Comparison of ENCODE assay signal across 8 cellular contexts in genomic region chr9:99140685-99141314, GRCh38. TPM values are rescaled to one million over a fixed set of nuclear protein-coding genes. Genes with fewer than 3 reads are reported as not detected.
DNase-seq lines count a peak whose midpoint lies in the region; ATAC-seq and TF ChIP-seq lines count a peak whose summit lies in the region.

No MANE protein-coding gene starts in this region.

- H3K36me3 Mint-ChIP-seq in chondrocyte (ENCODE audit: low read depth), result peaks cover 34% of the 10 kb centered on the region

- no peak overlapping the region for H2BK15ac ChIP-seq in IMR-90 (ENCODE audit: low read depth, low read length)

- no peak overlapping the region for H3K18ac ChIP-seq in IMR-90 (ENCODE audit: low read depth, low read length)

- no peak overlapping the region for H4K5ac ChIP-seq in IMR-90 (ENCODE audit: low read depth, low read length)

- H3K56ac ChIP-seq in IMR-90 (ENCODE audit: extremely low read depth, insufficient read depth, low read length), result no peak overlapping the region

- BruUV-seq in IMR-90 (replicated peaks; lab: Mats Ljungman, UMichigan), result no TSS peak

- in situ Hi-C loops in IMR-90 (cut with MboI; ENCODE audit: low sequenced_read_pairs), result no loop called here

- H4K91ac ChIP-seq in IMR-90 (ENCODE audit: insufficient read depth, low read depth, low read length), result no peak overlapping the region

- no peaks in the 10 kb centered on the region for H3K9me3 ChIP-seq in IMR-90 (ENCODE audit: control insufficient read depth, insufficient read depth, low read length)

- dilution Hi-C loops in IMR-90 (cut with HindIII; ENCODE audit: low sequenced_read_pairs, unreplicated experiment), result loop anchor here (25.0 kb wide), 1 partner anchor 303 kb away; no protein-coding TSS in a partner anchor

- intact Hi-C loops in IMR-90 (cut with micrococcal nuclease), result loop anchor here (1.0 kb wide), 4 partner anchors 140 to 292 kb away; no protein-coding TSS in a partner anchor

- no peak overlapping the region for H2AK9ac ChIP-seq in IMR-90 (replicated peaks; ENCODE audit: low read depth, low read length, poor library complexity)

- POLR2A ChIA-PET in BJ (lab: Charles Lee), result no interaction called here
- POLR2A ChIA-PET in IMR-90 (lab: Charles Lee; ENCODE audit: unreplicated experiment), result no interaction called here

- no peak overlapping the region for H2BK120ac ChIP-seq in IMR-90 (ENCODE audit: low read depth, low read length)

- no peak overlapping the region for H2BK5ac ChIP-seq in IMR-90 (ENCODE audit: low read depth, low read length, poor library complexity, severe bottlenecking)

- ATAC-seq in GM18861 (IDR thresholded peaks at IDR 0.05; ENCODE audit: unreplicated experiment), result peak; percentile 54
- peak; percentile 90 for ATAC-seq in IMR-90 (ENCODE audit: low read depth)
- peak; percentile 81 for ATAC-seq in left lobe of liver

- H3K4me3 ChIP-seq in BJ (ENCODE audit: low read depth, low read length) (no peak overlapping the region), IMR-90 (ENCODE audit: insufficient read depth, low read depth, low read length) (no peak overlapping the region)

- no peak overlapping the region for H3K4me3 Mint-ChIP-seq in chondrocyte (ENCODE audit: unreplicated experiment)

- H3K36me3 ChIP-seq in BJ (ENCODE audit: control insufficient read depth, insufficient read depth, low read length) (peaks cover 9% of the 10 kb centered on the region; the same call in 1 of the 2 replicates), IMR-90 (ENCODE audit: control insufficient read depth, insufficient read depth, low read length) (peaks cover 42% of the 10 kb centered on the region)

- H2BK20ac ChIP-seq in IMR-90 (ENCODE audit: low read depth, low read length), result no peak overlapping the region

- H3K27me3 ChIP-seq in BJ (ENCODE audit: control insufficient read depth, insufficient read depth, low read length) (no peaks in the 10 kb centered on the region), IMR-90 (ENCODE audit: control insufficient read depth, insufficient read depth, low read length) (no peaks in the 10 kb centered on the region)

- no peaks in the 10 kb centered on the region; the same call in 1 of the 2 replicates for H4K20me1 ChIP-seq in IMR-90 (ENCODE audit: insufficient read depth, low read length)

- H3K79me1 ChIP-seq in IMR-90 (ENCODE audit: low read depth in 1 of 2, low read length in 2 of 2), result peaks cover 28 to 39% of the 10 kb centered on the region in 2 experiments

- H3K4me2 ChIP-seq in IMR-90 (ENCODE audit: low read depth, low read length), result no peak overlapping the region

- H4K8ac ChIP-seq in IMR-90 (ENCODE audit: low read depth in 2 of 2, low read length in 2 of 2), result no peak overlapping the region

- TF ChIP-seq POLR2A in IMR-90 (IDR thresholded peaks at IDR 0.05; ENCODE audit: low read depth, low read length), result no peak

- H2AFZ ChIP-seq in IMR-90 (replicated peaks; ENCODE audit: low read length, poor library complexity), result no peak overlapping the region

- no peak overlapping the region for H3K9ac ChIP-seq in IMR-90 (ENCODE audit: low read depth, low read length)

- H3K4ac ChIP-seq in IMR-90 (ENCODE audit: low read depth, low read length), result no peak overlapping the region

- TF ChIP-seq RAD21 in IMR-90 (IDR thresholded peaks at IDR 0.05; ENCODE audit: low read length), result peak; percentile 95

- no peaks in the 10 kb centered on the region for H3K27me3 Mint-ChIP-seq in chondrocyte (ENCODE audit: low read depth)

- DNase-seq in BJ (ENCODE audit: low read depth) (no peak), IMR-90 (peak; percentile 67), UCSD-AML1 (lab: John Stamatoyannopoulos, UW; ENCODE audit: unreplicated experiment) (peak; percentile 21), chondrocyte (ENCODE audit: low spot score) (no peak), left lobe of liver (ENCODE audit: low spot score) (no peak), SKM-1 treated with dmso at 0.1 percent for 144 hours (lab: John Stamatoyannopoulos, UW; ENCODE audit: unreplicated experiment) (no peak)
- peak; percentile 11 for DNase-seq in stimulated activated CD8-positive, alpha-beta memory T cell treated with anti-CD3 and anti-CD28 coated beads, Interleukin-12 subunit alpha, Interleukin-12 subunit beta, amount 100 ng/mL, for 4 hours (ENCODE audit: low read depth)

- TF ChIP-seq CTCF in BJ (IDR thresholded peaks at IDR 0.05; ENCODE audit: insufficient read depth, low read depth, low read length) (peak; percentile 89), IMR-90 (conservative IDR thresholded peaks at IDR 0.05; ENCODE audit: low read depth, low read length) (peak; percentile 86), chondrocyte (IDR thresholded peaks at IDR 0.05) (peak; percentile 90)

- H3K27ac Mint-ChIP-seq in chondrocyte (ENCODE audit: unreplicated experiment), result no peak overlapping the region

- WGBS in IMR-90 (ENCODE audit: extremely low coverage in 2 of 2, insufficient read length in 1 of 2), 2 experiments, result no CpG with 5 or more reads among the region's 2 CpGs

- peaks cover 14% of the 10 kb centered on the region for H3K4me1 Mint-ChIP-seq in chondrocyte (ENCODE audit: low read depth)

- H3K9me3 Mint-ChIP-seq in chondrocyte (ENCODE audit: low read depth), result no peaks in the 10 kb centered on the region

- CTCF ChIA-PET in BJ (lab: Yijun Ruan, JAX), result interaction anchor here (0.8 to 6.8 kb wide), 13 partner anchors 9 to 291 kb away, joined by 3 to 78 read pairs (median 5); no protein-coding TSS in a partner anchor
- CTCF ChIA-PET in IMR-90 (lab: Yijun Ruan, JAX), result interaction anchor here (0.6 to 1.6 kb wide), 24 partner anchors 10 to 294 kb away, joined by 3 to 17 read pairs (median 4); no protein-coding TSS in a partner anchor

- no peak overlapping the region for H3K23ac ChIP-seq in IMR-90 (ENCODE audit: low read depth, low read length)

- H3K4me1 ChIP-seq in IMR-90 (ENCODE audit: control insufficient read depth, insufficient read depth, low read length), result no peaks in the 10 kb centered on the region

- no peaks in the 10 kb centered on the region for H3K9me1 ChIP-seq in IMR-90 (ENCODE audit: insufficient read depth, low read length)

- H3K27ac ChIP-seq in IMR-90 (ENCODE audit: insufficient read depth, low read length), result no peak overlapping the region

- 0 out of 2 replicates have a peak overlapping the region, but pooled peaks have one; percentile 16 for H3K14ac ChIP-seq in IMR-90 (replicated peaks; ENCODE audit: low read depth, low read length)

- no peak overlapping the region for H2AK5ac ChIP-seq in IMR-90 (ENCODE audit: low read depth, low read length)

TF ChIP-seq in IMR-90, 13 proteins besides CTCF, POLR2A, EP300 and RAD21:
- TF ChIP-seq SMC3 (IDR thresholded peaks at IDR 0.05; ENCODE audit: low read depth, low read length) (peak; percentile 96), NFE2L2 (IDR thresholded peaks at IDR 0.05; ENCODE audit: low read depth, low read length) (no peak)
TF ChIP-seq in IMR-90: peak in this region for 1.

RNA-seq across cellular contexts. Expression of gene TGFBR1, which starts 35.9 kb away (rescaled TPM):
- polyA plus RNA-seq in BJ (2011; rRNA removed) (73.5 and 97.7 TPM in 2 replicates), IMR-90 (2012; rRNA removed) (10.2 and 15.1 TPM in 2 replicates)
- polyA minus RNA-seq in BJ (2011; rRNA and poly(A)+ RNA removed), result 185 and 220 TPM in 2 replicates
- total RNA-seq in IMR-90 (2012; rRNA removed) (57.8 and 75.3 TPM in 2 replicates), chondrocyte (71.1 to 109 TPM (median 105 TPM) in 3 replicates), left lobe of liver (13.5 TPM)
- 7.8 and 11.8 TPM in 2 replicates for polyA plus RNA-seq in IMR-90 (2012; cell fraction: cytosol; rRNA removed)
- 1.8 and 11.2 TPM in 2 replicates for polyA plus RNA-seq in IMR-90 (2012; cell fraction: nucleus; rRNA removed; ENCODE audit: low replicate concordance)

Comparison
In these comparisons a context has a peak if more than half of its experiments do, and no peak if none do; other contexts are left out.
1. DNase-seq: peak in IMR-90 (single experiment), UCSD-AML1 (single experiment) and stimulated activated CD8-positive, alpha-beta memory T cell treated with anti-CD3 and anti-CD28 coated beads, Interleukin-12 subunit alpha, Interleukin-12 subunit beta, amount 100 ng/mL, for 4 hours (single experiment); none in BJ (single experiment), chondrocyte (single experiment), left lobe of liver (single experiment) and SKM-1 treated with dmso at 0.1 percent for 144 hours (single experiment).
2. Peak in every context shown above with its lines, with median percentiles within 50 percentile points of each other: CTCF ChIP-seq and ATAC-seq.